26 cellular contexts compared by ENCODE assay signal in genomic region chr4:151167561-151167960, GRCh38.
"Had no signal": no experiment of that assay in that cellular context is flagged by ENCODE, and none has a peak within 500 bp of the region (broad histone marks: within the 10 kb centered on the region; RNA-seq: fewer than 3 reads in every experiment).

No MANE protein-coding gene starts in this region.

- DNase-seq: heart left ventricle; immature natural killer cell; kidney; left colon; left lung; midbrain; mucosa of descending colon; naive thymus-derived CD4-positive, alpha-beta T cell; sigmoid colon; small intestine; spleen; stimulated activated CD4-positive, alpha-beta T cell treated with anti-CD3 and anti-CD28 coated beads, Interleukin-4, amount 100 ng/mL, for 24 hours; stimulated activated naive CD4-positive, alpha-beta T cell; tibial artery; trophoblast cell; uterus had no signal

- H3K27me3 ChIP-seq: heart left ventricle, hepatocyte, left lung, ovary, right atrium auricular region, sigmoid colon, spleen, suprapubic skin, tibial artery, uterus had no signal

- H3K27ac Mint-ChIP-seq: immature natural killer cell; memory B cell; naive thymus-derived CD4-positive, alpha-beta T cell; natural killer cell treated with Interleukin-12 subunit alpha and Interleukin-12 subunit beta and Interleukin-15 and Interleukin-18, amount 100 ng/mL, for 72 hours; progenitor cell of endocrine pancreas; stimulated activated effector memory CD8-positive, alpha-beta T cell treated with anti-CD3 and anti-CD28 coated beads, Interleukin-12 subunit alpha, Interleukin-12 subunit beta, amount 100 ng/mL, for 72 hours; stimulated activated naive CD8-positive, alpha-beta T cell treated with anti-CD3 and anti-CD28 coated beads, Interleukin-15, Interleukin-2, amounts not matched to agents 100 ng/mL and 50 ng/mL, for 24 hours had no signal

- H3K27ac ChIP-seq: hepatocyte, left lung, spleen, suprapubic skin, thoracic aorta had no signal

- H2AFZ ChIP-seq: hepatocyte had no signal

- ATAC-seq: left colon; left lung; mucosa of descending colon; naive thymus-derived CD4-positive, alpha-beta T cell; natural killer cell treated with Interleukin-12 subunit alpha and Interleukin-12 subunit beta and Interleukin-15 and Interleukin-18, amount 100 ng/mL, for 72 hours; stimulated activated effector memory CD8-positive, alpha-beta T cell treated with anti-CD3 and anti-CD28 coated beads, Interleukin-12 subunit alpha, Interleukin-12 subunit beta, amount 100 ng/mL, for 72 hours had no signal

- H3K4me2 ChIP-seq: hepatocyte had no signal

- H3K36me3 Mint-ChIP-seq: immature natural killer cell; memory B cell; naive thymus-derived CD4-positive, alpha-beta T cell; natural killer cell treated with Interleukin-12 subunit alpha and Interleukin-12 subunit beta and Interleukin-15 and Interleukin-18, amount 100 ng/mL, for 72 hours; stimulated activated effector memory CD8-positive, alpha-beta T cell treated with anti-CD3 and anti-CD28 coated beads, Interleukin-12 subunit alpha, Interleukin-12 subunit beta, amount 100 ng/mL, for 72 hours had no signal

- H3K27me3 Mint-ChIP-seq: progenitor cell of endocrine pancreas had no signal

- H3K36me3 ChIP-seq: ovary, spleen, uterus had no signal

- H3K4me1 ChIP-seq: left lung, spleen had no signal

- H3K9me3 Mint-ChIP-seq: immature natural killer cell; memory B cell; natural killer cell treated with Interleukin-12 subunit alpha and Interleukin-12 subunit beta and Interleukin-15 and Interleukin-18, amount 100 ng/mL, for 72 hours; stimulated activated effector memory CD8-positive, alpha-beta T cell treated with anti-CD3 and anti-CD28 coated beads, Interleukin-12 subunit alpha, Interleukin-12 subunit beta, amount 100 ng/mL, for 72 hours; stimulated activated naive CD8-positive, alpha-beta T cell treated with anti-CD3 and anti-CD28 coated beads, Interleukin-15, Interleukin-2, amounts not matched to agents 100 ng/mL and 50 ng/mL, for 24 hours had no signal

- H3K4me3 ChIP-seq: heart left ventricle, hepatocyte, left lung, mucosa of descending colon, ovary, right atrium auricular region, sigmoid colon, spleen, suprapubic skin, thoracic aorta, tibial artery, uterus had no signal

- H3K79me2 ChIP-seq: hepatocyte had no signal

- H3K4me1 Mint-ChIP-seq: immature natural killer cell; memory B cell; stimulated activated effector memory CD8-positive, alpha-beta T cell treated with anti-CD3 and anti-CD28 coated beads, Interleukin-12 subunit alpha, Interleukin-12 subunit beta, amount 100 ng/mL, for 72 hours had no signal

- H3K9me3 ChIP-seq: heart left ventricle, left lung, mucosa of descending colon, ovary, right atrium auricular region, sigmoid colon, spleen, suprapubic skin, thoracic aorta, tibial artery, uterus had no signal

- H3K4me3 Mint-ChIP-seq: immature natural killer cell; memory B cell; naive thymus-derived CD4-positive, alpha-beta T cell; natural killer cell treated with Interleukin-12 subunit alpha and Interleukin-12 subunit beta and Interleukin-15 and Interleukin-18, amount 100 ng/mL, for 72 hours; stimulated activated effector memory CD8-positive, alpha-beta T cell treated with anti-CD3 and anti-CD28 coated beads, Interleukin-12 subunit alpha, Interleukin-12 subunit beta, amount 100 ng/mL, for 72 hours; stimulated activated naive CD8-positive, alpha-beta T cell treated with anti-CD3 and anti-CD28 coated beads, Interleukin-15, Interleukin-2, amounts not matched to agents 100 ng/mL and 50 ng/mL, for 24 hours had no signal
